Comparison of ENCODE assay signal across 10 cellular contexts in genomic region chr5:147553796-147554195, GRCh38. TPM values are rescaled to one million over a fixed set of nuclear protein-coding genes. Genes with fewer than 3 reads are reported as not detected.
DNase-seq lines count a peak whose midpoint lies in the region; ATAC-seq and TF ChIP-seq lines count a peak whose summit lies in the region.
"Not testable (repeated sequence)": the region's sequence is repeated elsewhere in the genome, so short reads cannot be mapped to it uniquely, and the experiment has no call there.
"Had no signal": no experiment of that assay in that cellular context is flagged by ENCODE, and none has a peak within 500 bp of the region (broad histone marks: within the 10 kb centered on the region; RNA-seq: fewer than 3 reads in every experiment).

No MANE protein-coding gene starts in this region.

- H3K4me1 ChIP-seq in Peyer's patch = peaks cover 0 to 17% (median 0%) of the 10 kb centered on the region in 4 donors
- not testable (repeated sequence) for H3K4me1 ChIP-seq in esophagus (ENCODE audit: control insufficient read depth in 2 of 2, insufficient read depth in 2 of 2, low read length in 1 of 2); prostate gland (replicated peaks); aorta (ENCODE audit: control insufficient read depth in 1 of 2, insufficient read depth in 2 of 2, low read length in 2 of 2)
- H3K4me1 ChIP-seq in left ventricle myocardium inferior = peaks cover 26% of the 10 kb centered on the region
- peaks cover 4 to 39% of the 10 kb centered on the region in 2 donors for H3K4me1 ChIP-seq in muscle layer of duodenum (ENCODE audit: control insufficient read depth in 1 of 2, insufficient read depth in 2 of 2, low read length in 2 of 2)
- peaks cover 0 to 32% (median 17%) of the 10 kb centered on the region in 5 donors for H3K4me1 ChIP-seq in subcutaneous abdominal adipose tissue (ENCODE audit: control insufficient read depth in 5 of 5, insufficient read depth in 5 of 5, low read length in 5 of 5)

- 40 to 51% methylated on average over 5 of the region's 5 CpGs for WGBS in esophagus, 2 donors
- WGBS in prostate gland = 36% methylated on average over 5 of the region's 5 CpGs
- WGBS in aorta, 2 donors = 15 to 20% methylated on average over 5 of the region's 5 CpGs

- peak; percentile 25 for ATAC-seq in aorta (ENCODE audit: low FRiP score)

- in situ Hi-C loops in brain microvascular endothelial cell (cut with HindIII; ENCODE audit: low pct_ligation_motif_present, low sequenced_read_pairs) = loop anchor here (25.0 kb wide), 1 partner anchor 91 kb away; no protein-coding TSS in a partner anchor

- H3K9me3 ChIP-seq in Peyer's patch; esophagus (ENCODE audit: control insufficient read depth in 2 of 2, insufficient read depth in 1 of 2, low read depth in 1 of 2, low read length in 1 of 2); left ventricle myocardium inferior (replicated peaks); muscle layer of duodenum (ENCODE audit: control insufficient read depth in 1 of 2, low read length in 2 of 2); prostate gland; subcutaneous abdominal adipose tissue (ENCODE audit: control insufficient read depth in 5 of 5, low read length in 5 of 5); aorta (ENCODE audit: control insufficient read depth, low read length): not testable (repeated sequence)

- not testable (repeated sequence) for TF ChIP-seq CTCF in Peyer's patch (IDR thresholded peaks at IDR 0.05); brain microvascular endothelial cell (IDR thresholded peaks at IDR 0.05; ENCODE audit: low read depth, low read length, missing control alignments); left ventricle myocardium inferior (IDR thresholded peaks at IDR 0.05; ENCODE audit: borderline replicate concordance); prostate gland (IDR thresholded peaks at IDR 0.05)

- H3K27ac ChIP-seq in Peyer's patch (peak overlapping the region; percentile 50 to 85 (median 54)), brain microvascular endothelial cell (peak overlapping the region; percentile 30), esophagus (ENCODE audit: low read depth in 2 of 2, low read length in 1 of 2) (peak overlapping the region; percentile 42 to 54), left ventricle myocardium inferior (replicated peaks) (peak overlapping the region; percentile 73), muscle layer of duodenum (ENCODE audit: low read length) (peak overlapping the region; percentile 79), prostate gland (peak overlapping the region; percentile 55 to 69), aorta (ENCODE audit: low read depth in 1 of 2, low read length in 2 of 2) (peak overlapping the region; percentile 61 to 67)
- H3K27ac ChIP-seq in subcutaneous abdominal adipose tissue (ENCODE audit: low read depth, low read length) = not testable (repeated sequence)

- not testable (repeated sequence) for H3K27me3 ChIP-seq in Peyer's patch; brain microvascular endothelial cell (replicated peaks); esophagus (ENCODE audit: control insufficient read depth in 1 of 2, insufficient read depth in 2 of 2, low read length in 2 of 2); left ventricle myocardium inferior (ENCODE audit: low read depth); muscle layer of duodenum (ENCODE audit: low read depth, low read length); prostate gland (replicated peaks; ENCODE audit: insufficient read depth); subcutaneous abdominal adipose tissue (ENCODE audit: control insufficient read depth in 5 of 5, insufficient read depth in 4 of 5, low read length in 5 of 5); aorta (ENCODE audit: control insufficient read depth in 1 of 2, insufficient read depth in 2 of 2, low read length in 1 of 2)

- not testable (repeated sequence) for H3K36me3 ChIP-seq in Peyer's patch; brain microvascular endothelial cell (replicated peaks); esophagus (ENCODE audit: control insufficient read depth in 2 of 2, insufficient read depth in 2 of 2, low read length in 1 of 2); left ventricle myocardium inferior; muscle layer of duodenum (ENCODE audit: control insufficient read depth in 1 of 2, insufficient read depth in 2 of 2, low read length in 2 of 2); prostate gland; subcutaneous abdominal adipose tissue (ENCODE audit: control insufficient read depth in 5 of 5, insufficient read depth in 5 of 5, low read length in 5 of 5); aorta (ENCODE audit: control insufficient read depth in 1 of 2, insufficient read depth in 2 of 2, low read length in 1 of 2)

- intact Hi-C loops in left ventricle myocardium inferior (cut with micrococcal nuclease) = loop anchor here (5.0 kb wide), 1 partner anchor 96 kb away; no protein-coding TSS in a partner anchor
- intact Hi-C loops in prostate gland (cut with DNase I) = loop anchor here (5.0 kb wide), 1 partner anchor 41 kb away; the partner anchor contains the start of gene DPYSL3
- intact Hi-C loops in aorta (cut with DNase I) = loop anchor here (1.0 to 5.0 kb wide), 2 partner anchors 17 to 41 kb away; partner anchors contain the start of gene DPYSL3 (in 1 of the 2)

- not testable (repeated sequence) for DNase-seq in Peyer's patch; brain microvascular endothelial cell; left ventricle myocardium inferior; prostate gland (ENCODE audit: low spot score)
- DNase-seq in aorta = peak in 1 of 2 donors; percentile 53

- peak overlapping the region in 1 of 5 donors; percentile 13 for H3K9ac ChIP-seq in subcutaneous abdominal adipose tissue (ENCODE audit: low read length in 5 of 5)

- H3K4me3 ChIP-seq in Peyer's patch; brain microvascular endothelial cell (ENCODE audit: low read depth, low read length); esophagus (ENCODE audit: low read depth in 1 of 2, low read length in 2 of 2); prostate gland; aorta (ENCODE audit: low read length in 2 of 2): not testable (repeated sequence)
- H3K4me3 ChIP-seq in left ventricle myocardium inferior = peak overlapping the region; percentile 34
- H3K4me3 ChIP-seq in muscle layer of duodenum (ENCODE audit: low read depth in 1 of 2, low read length in 2 of 2) = peak overlapping the region; percentile 21 to 28
- peak overlapping the region in 4 of 5 donors; percentile 14 to 39 (median 28) for H3K4me3 ChIP-seq in subcutaneous abdominal adipose tissue (ENCODE audit: low read depth in 1 of 5, low read length in 5 of 5)

- TF ChIP-seq POLR2A in Peyer's patch (IDR thresholded peaks at IDR 0.05); prostate gland (IDR thresholded peaks at IDR 0.05): not testable (repeated sequence)

RNA-seq across cellular contexts. Expression of gene DPYSL3, which starts 43.9 kb away (rescaled TPM):
- 10 to 100 TPM in 3 of 4 donors, 1 to 10 TPM in 1; 7.4 to 42.1 (median 21.8) TPM for total RNA-seq in Peyer's patch
- polyA plus RNA-seq in esophagus = 10 to 100 TPM in 1 of 2 donors, 1 to 10 TPM in 1; 7.2 to 22.1 TPM
- total RNA-seq in left ventricle myocardium inferior = 20.7 TPM
- 100 to 1,000 TPM; 113 to 126 TPM for total RNA-seq in prostate gland
- 100 to 1,000 TPM; 288 to 344 TPM for total RNA-seq in aorta
- polyA plus RNA-seq in aorta = 100 to 1,000 TPM in 1 of 2 donors, 10 to 100 TPM in 1; 85.1 to 103 TPM
- total RNA-seq: activated CD4-positive, alpha-beta memory T cell treated with anti-CD3 and anti-CD28 coated beads, Interleukin-2, amount 10 ng/mL, durations not matched to agents 7 days and 5 days had no signal
- polyA plus RNA-seq: CD4-positive, CD25-positive, alpha-beta regulatory T cell had no signal
